ENCODE assay signal across 17 cellular contexts in the genomic region with DNA sequence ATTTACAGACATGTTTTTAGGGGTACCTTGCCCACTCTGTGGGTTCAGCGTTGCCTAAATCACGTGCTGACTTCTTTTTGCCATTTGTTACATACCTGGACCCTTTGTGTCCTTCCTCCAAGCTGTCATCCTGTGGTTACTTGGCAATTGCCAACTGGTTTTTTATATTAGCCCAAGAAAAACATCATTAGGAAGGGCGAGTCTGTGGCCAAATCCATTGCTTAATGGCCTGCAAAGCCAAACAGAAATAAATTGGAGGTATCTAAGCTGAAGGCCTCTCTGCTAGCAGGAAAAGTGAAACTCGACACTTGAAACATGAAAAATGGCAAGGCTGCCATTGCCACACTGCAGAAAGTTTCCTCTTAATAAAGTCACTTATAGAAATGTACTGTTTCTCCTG.
DNase-seq lines count a peak whose midpoint lies in the region; ATAC-seq and TF ChIP-seq lines count a peak whose summit lies in the region.
"Had no signal": no experiment of that assay in that cellular context is flagged by ENCODE, and none has a peak within 500 bp of the region (broad histone marks: within the 10 kb centered on the region; RNA-seq: fewer than 3 reads in every experiment).

No MANE protein-coding gene starts in this region.

- peak; percentile 36 for DNase-seq in GM03348 (ENCODE audit: low spot score)
- DNase-seq in NCI-H446 treated with DMSO at 0.1 percent for 48 hours (lab: John Stamatoyannopoulos, UW): peak; percentile 87
- peak; percentile 72 for DNase-seq in coronary artery (ENCODE audit: low spot score)
- DNase-seq in sciatic nerve (ENCODE audit: low spot score): no peak
- no peak for DNase-seq in lower lobe of right lung
- no peak for DNase-seq in hypothalamus (lab: John Stamatoyannopoulos, UW)
- DNase-seq: activated CD4-positive, CD25-positive, alpha-beta regulatory T cell treated with anti-CD3 and anti-CD28 coated beads, Interleukin-2, amount 50 U/mL, for 72 hours; activated gamma-delta T cell treated with Interleukin-2 at 50 U/mL for 16 hours; body of pancreas; left colon; occipital lobe; stimulated activated CD4-positive, alpha-beta T cell treated with anti-CD3 and anti-CD28 coated beads, Interleukin-4, amount 100 ng/mL, for 4 hours had no signal

- no peaks in the 10 kb centered on the region for H3K36me3 ChIP-seq in lower lobe of right lung
- H3K36me3 ChIP-seq: BLaER1 treated with 17β-estradiol and CSF1 and Interleukin-3, amounts not matched to agents 10 nM and 100 nM; esophagus muscularis mucosa had no signal

- no peaks in the 10 kb centered on the region for H3K4me1 ChIP-seq in lower lobe of right lung
- H3K4me1 ChIP-seq: BLaER1 treated with 17β-estradiol and CSF1 and Interleukin-3, amounts not matched to agents 10 nM and 100 nM; body of pancreas; esophagus muscularis mucosa had no signal

- intact Hi-C loops in sciatic nerve (cut with DNase I) (no loop called here), lower lobe of right lung (cut with DNase I) (no loop called here)

- no peaks in the 10 kb centered on the region for H3K9me3 ChIP-seq in lower lobe of right lung
- H3K9me3 ChIP-seq: body of pancreas, esophagus muscularis mucosa had no signal

- H3K27ac ChIP-seq in coronary artery (peak overlapping the region; percentile 75 to 88), lower lobe of right lung (no peak overlapping the region)
- H3K27ac ChIP-seq: BLaER1 treated with 17β-estradiol and CSF1 and Interleukin-3, amounts not matched to agents 10 nM and 100 nM; body of pancreas; esophagus muscularis mucosa; hepatocyte had no signal

- no peak for TF ChIP-seq CTCF in coronary artery (IDR thresholded peaks at IDR 0.05)
- no peak for TF ChIP-seq CTCF in lower lobe of right lung (IDR thresholded peaks at IDR 0.05)

- no peaks in the 10 kb centered on the region for H3K27me3 ChIP-seq in lower lobe of right lung (ENCODE audit: low read depth)
- H3K27me3 ChIP-seq: BLaER1 treated with 17β-estradiol and CSF1 and Interleukin-3, amounts not matched to agents 10 nM and 100 nM; body of pancreas; dorsolateral prefrontal cortex; esophagus muscularis mucosa; hepatocyte had no signal

- ATAC-seq in sciatic nerve: peak; percentile 72
- no peak for ATAC-seq in lower lobe of right lung
- no peak for ATAC-seq in HG03469 (IDR thresholded peaks at IDR 0.05; ENCODE audit: unreplicated experiment)
- ATAC-seq: body of pancreas, left colon had no signal

- H3K4me3 ChIP-seq in coronary artery (no peak overlapping the region), lower lobe of right lung (no peak overlapping the region)
- H3K4me3 ChIP-seq: BLaER1 treated with 17β-estradiol and CSF1 and Interleukin-3, amounts not matched to agents 10 nM and 100 nM; body of pancreas; dorsolateral prefrontal cortex; esophagus muscularis mucosa; hepatocyte had no signal

Comparison
In these comparisons a context has a peak if more than half of its experiments do, and no peak if none do; other contexts are left out.
1. DNase-seq: peak in GM03348 (single experiment), NCI-H446 treated with DMSO at 0.1 percent for 48 hours (single experiment) and coronary artery (single experiment); none in sciatic nerve (single experiment), lower lobe of right lung (single experiment) and hypothalamus (0 of 51).